In genomic region chr14:31174433-31174832, GRCh38 we compare ENCODE assay signal across 7 cellular contexts.
"Had no signal": no experiment of that assay in that cellular context is flagged by ENCODE, and none has a peak within 500 bp of the region (broad histone marks: within the 10 kb centered on the region; RNA-seq: fewer than 3 reads in every experiment).

No MANE protein-coding gene starts in this region.

- H3K4me3 ChIP-seq: GM23248 had no signal

- H3K9me3 Mint-ChIP-seq: H9 had no signal

- H2AFZ ChIP-seq: GM23248 had no signal

- H3K27ac ChIP-seq: GM23248, KMS-11 had no signal

- H3K4me2 ChIP-seq: KMS-11 had no signal

- DNase-seq: GM23248, GOT3, H9, HCEC 1CT, KBM-7 had no signal

- FAIRE-seq: H54 had no signal

- H3K9ac ChIP-seq: GM23248, KMS-11 had no signal

- H3K27ac Mint-ChIP-seq: H9 had no signal

- H3K4me3 Mint-ChIP-seq: H9 had no signal

- H3K4me1 Mint-ChIP-seq: H9 had no signal
